In the genomic region with DNA sequence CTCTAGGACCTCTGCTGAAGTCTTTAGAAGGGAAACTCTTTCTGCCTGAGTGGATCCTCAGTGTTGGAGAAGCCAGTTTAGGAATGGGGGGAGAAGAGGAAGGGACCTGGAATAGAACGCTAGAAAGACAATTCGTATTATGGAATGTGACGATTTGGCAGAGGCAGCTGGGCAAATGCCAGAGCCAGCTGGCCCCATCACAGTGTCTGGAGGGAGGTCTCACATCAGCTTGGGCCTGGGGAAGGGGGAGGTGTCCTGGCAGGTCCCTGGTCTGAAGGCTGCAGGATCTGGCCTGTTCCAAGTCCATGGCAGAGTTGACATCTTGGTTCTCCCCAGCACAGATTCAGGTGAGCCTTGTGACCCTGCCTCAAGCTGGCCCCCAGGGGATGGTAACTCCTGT, we compare ENCODE assay signal across 22 cellular contexts. TPM values are rescaled to one million over a fixed set of nuclear protein-coding genes. Genes with fewer than 3 reads are reported as not detected.
DNase-seq lines count a peak whose midpoint lies in the region; ATAC-seq lines count a peak whose summit lies in the region.
"Had no signal": no experiment of that assay in that cellular context is flagged by ENCODE, and none has a peak within 500 bp of the region (broad histone marks: within the 10 kb centered on the region; RNA-seq: fewer than 3 reads in every experiment).

No MANE protein-coding gene starts in this region.

- H3K27ac ChIP-seq in substantia nigra (ENCODE audit: low read depth, low read length, poor library complexity, severe bottlenecking) = peak overlapping the region; percentile 96
- H3K27ac ChIP-seq: ascending aorta, GM23248, thyroid gland had no signal

- H3K4me1 Mint-ChIP-seq in activated naive CD4-positive, alpha-beta T cell treated with anti-CD3 and anti-CD28 coated beads, Interleukin-2, amount 50 U/mL, for 24 hours = peaks cover 28% of the 10 kb centered on the region
- peaks cover 64% of the 10 kb centered on the region for H3K4me1 Mint-ChIP-seq in activated T-helper 1 cell treated with anti-CD3 and anti-CD28 coated beads, Interleukin-12 subunit alpha, Interleukin-12 subunit beta, Interleukin-2, Interleukin-4 antibody, amounts not matched to agents 30 ng/mL and 10 ng/mL and 1 ng/mL, durations not matched to agents 14 hours and 24 hours and 36 hours (ENCODE audit: low read depth)

- H3K27ac Mint-ChIP-seq in activated naive CD4-positive, alpha-beta T cell treated with anti-CD3 and anti-CD28 coated beads, Interleukin-2, amount 50 U/mL, for 24 hours = peak overlapping the region; percentile 13
- H3K27ac Mint-ChIP-seq in activated T-helper 1 cell treated with anti-CD3 and anti-CD28 coated beads, Interleukin-12 subunit alpha, Interleukin-12 subunit beta, Interleukin-2, Interleukin-4 antibody, amounts not matched to agents 30 ng/mL and 10 ng/mL and 1 ng/mL, durations not matched to agents 14 hours and 24 hours and 36 hours = peak overlapping the region; percentile 42
- H3K27ac Mint-ChIP-seq: CD14-positive monocyte had no signal

- no peaks in the 10 kb centered on the region for H3K27me3 Mint-ChIP-seq in activated naive CD4-positive, alpha-beta T cell treated with anti-CD3 and anti-CD28 coated beads, Interleukin-2, amount 50 U/mL, for 24 hours
- no peaks in the 10 kb centered on the region for H3K27me3 Mint-ChIP-seq in activated T-helper 1 cell treated with anti-CD3 and anti-CD28 coated beads, Interleukin-12 subunit alpha, Interleukin-12 subunit beta, Interleukin-2, Interleukin-4 antibody, amounts not matched to agents 30 ng/mL and 10 ng/mL and 1 ng/mL, durations not matched to agents 14 hours and 24 hours and 36 hours (ENCODE audit: insufficient read depth)
- H3K27me3 Mint-ChIP-seq: central memory CD8-positive, alpha-beta T cell; stimulated activated naive B cell treated with anti-CD40 and anti-IgM and Interleukin-4, amounts not matched to agents 10 μg/mL and 1 μg/mL and 100 μg/mL, for 72 hours had no signal

- H3K9me3 Mint-ChIP-seq in activated naive CD4-positive, alpha-beta T cell treated with anti-CD3 and anti-CD28 coated beads, Interleukin-2, amount 50 U/mL, for 24 hours = no peaks in the 10 kb centered on the region
- no peaks in the 10 kb centered on the region for H3K9me3 Mint-ChIP-seq in activated T-helper 1 cell treated with anti-CD3 and anti-CD28 coated beads, Interleukin-12 subunit alpha, Interleukin-12 subunit beta, Interleukin-2, Interleukin-4 antibody, amounts not matched to agents 30 ng/mL and 10 ng/mL and 1 ng/mL, durations not matched to agents 14 hours and 24 hours and 36 hours
- H3K9me3 Mint-ChIP-seq: activated naive CD4-positive, alpha-beta T cell treated with anti-CD3 and anti-CD28 coated beads, Interleukin-2, amount 50 U/mL, for 72 hours; CD14-positive monocyte; central memory CD8-positive, alpha-beta T cell; naive thymus-derived CD8-positive, alpha-beta T cell; stimulated activated naive B cell treated with anti-CD40 and anti-IgM and Interleukin-4, amounts not matched to agents 10 μg/mL and 1 μg/mL and 100 μg/mL, for 72 hours had no signal

- H3K4me3 Mint-ChIP-seq in activated naive CD4-positive, alpha-beta T cell treated with anti-CD3 and anti-CD28 coated beads, Interleukin-2, amount 50 U/mL, for 24 hours = no peak overlapping the region
- H3K4me3 Mint-ChIP-seq in activated T-helper 1 cell treated with anti-CD3 and anti-CD28 coated beads, Interleukin-12 subunit alpha, Interleukin-12 subunit beta, Interleukin-2, Interleukin-4 antibody, amounts not matched to agents 30 ng/mL and 10 ng/mL and 1 ng/mL, durations not matched to agents 14 hours and 24 hours and 36 hours = peak overlapping the region; percentile 47
- H3K4me3 Mint-ChIP-seq: CD14-positive monocyte; central memory CD8-positive, alpha-beta T cell; naive thymus-derived CD8-positive, alpha-beta T cell had no signal

- no peak for DNase-seq in activated naive CD4-positive, alpha-beta T cell treated with Interleukin-2 at 50 U/mL for 16 hours
- no peak for DNase-seq in activated T-helper 1 cell treated with anti-CD3 and anti-CD28 coated beads, Interleukin-12 subunit alpha, Interleukin-12 subunit beta, Interleukin-2, Interleukin-4 antibody, amounts not matched to agents 30 ng/mL and 10 ng/mL and 1 ng/mL, durations not matched to agents 14 hours and 24 hours and 36 hours (ENCODE audit: low spot score)
- DNase-seq in globus pallidus (ENCODE audit: low spot score) = peak; percentile 63
- peak in 1 of 49 donors; percentile 58 for DNase-seq in substantia nigra (lab: John Stamatoyannopoulos, UW)
- DNase-seq in GF-D8 (lab: John Stamatoyannopoulos, UW) = no peak
- DNase-seq: GM23248; IMR-90; naive thymus-derived CD8-positive, alpha-beta T cell; NCI-H1092; NCI-H187; NCI-H69; retina; stimulated activated CD4-positive, alpha-beta T cell treated with anti-CD3 and anti-CD28 coated beads, Interleukin-12 subunit alpha, Interleukin-12 subunit beta, amount 100 ng/mL, for 4 hours; stimulated activated CD4-positive, alpha-beta T cell treated with anti-CD3 and anti-CD28 coated beads, Interleukin-4, amount 100 ng/mL, for 24 hours; stimulated activated naive B cell treated with anti-CD40 and anti-IgM and Interleukin-4, amounts not matched to agents 10 μg/mL and 1 μg/mL and 100 μg/mL, for 72 hours; thyroid gland had no signal

- intact Hi-C loops in activated T-helper 1 cell treated with anti-CD3 and anti-CD28 coated beads, Interleukin-12 subunit alpha, Interleukin-12 subunit beta, Interleukin-2, Interleukin-4 antibody, amounts not matched to agents 30 ng/mL and 10 ng/mL and 1 ng/mL, durations not matched to agents 14 hours and 24 hours and 36 hours (cut with micrococcal nuclease) = no loop called here

- peaks cover 5% of the 10 kb centered on the region for H3K36me3 Mint-ChIP-seq in activated naive CD4-positive, alpha-beta T cell treated with anti-CD3 and anti-CD28 coated beads, Interleukin-2, amount 50 U/mL, for 24 hours
- peaks cover 19% of the 10 kb centered on the region for H3K36me3 Mint-ChIP-seq in activated T-helper 1 cell treated with anti-CD3 and anti-CD28 coated beads, Interleukin-12 subunit alpha, Interleukin-12 subunit beta, Interleukin-2, Interleukin-4 antibody, amounts not matched to agents 30 ng/mL and 10 ng/mL and 1 ng/mL, durations not matched to agents 14 hours and 24 hours and 36 hours (ENCODE audit: low read depth)
- H3K36me3 Mint-ChIP-seq: CD14-positive monocyte had no signal

- ATAC-seq in GM18861 (IDR thresholded peaks at IDR 0.05; ENCODE audit: unreplicated experiment) = no peak
- ATAC-seq: activated naive CD4-positive, alpha-beta T cell treated with anti-CD3 and anti-CD28 coated beads, Interleukin-2, amount 50 U/mL, for 72 hours; naive thymus-derived CD8-positive, alpha-beta T cell had no signal

RNA-seq across cellular contexts. Expression of a gene that starts 11.3 kb away (rescaled TPM):
- total RNA-seq in activated T-helper 1 cell treated with anti-CD3 and anti-CD28 coated beads, Interleukin-12 subunit alpha, Interleukin-12 subunit beta, Interleukin-2, Interleukin-4 antibody, amounts not matched to agents 30 ng/mL and 10 ng/mL and 1 ng/mL, durations not matched to agents 14 hours and 24 hours and 36 hours = 25.0 and 25.2 TPM in 2 replicates

RNA-seq across cellular contexts. Expression of a gene that starts 27.6 kb away (rescaled TPM):
- total RNA-seq in activated T-helper 1 cell treated with anti-CD3 and anti-CD28 coated beads, Interleukin-12 subunit alpha, Interleukin-12 subunit beta, Interleukin-2, Interleukin-4 antibody, amounts not matched to agents 30 ng/mL and 10 ng/mL and 1 ng/mL, durations not matched to agents 14 hours and 24 hours and 36 hours = 34.2 and 35.9 TPM in 2 replicates
